In the genomic region with DNA sequence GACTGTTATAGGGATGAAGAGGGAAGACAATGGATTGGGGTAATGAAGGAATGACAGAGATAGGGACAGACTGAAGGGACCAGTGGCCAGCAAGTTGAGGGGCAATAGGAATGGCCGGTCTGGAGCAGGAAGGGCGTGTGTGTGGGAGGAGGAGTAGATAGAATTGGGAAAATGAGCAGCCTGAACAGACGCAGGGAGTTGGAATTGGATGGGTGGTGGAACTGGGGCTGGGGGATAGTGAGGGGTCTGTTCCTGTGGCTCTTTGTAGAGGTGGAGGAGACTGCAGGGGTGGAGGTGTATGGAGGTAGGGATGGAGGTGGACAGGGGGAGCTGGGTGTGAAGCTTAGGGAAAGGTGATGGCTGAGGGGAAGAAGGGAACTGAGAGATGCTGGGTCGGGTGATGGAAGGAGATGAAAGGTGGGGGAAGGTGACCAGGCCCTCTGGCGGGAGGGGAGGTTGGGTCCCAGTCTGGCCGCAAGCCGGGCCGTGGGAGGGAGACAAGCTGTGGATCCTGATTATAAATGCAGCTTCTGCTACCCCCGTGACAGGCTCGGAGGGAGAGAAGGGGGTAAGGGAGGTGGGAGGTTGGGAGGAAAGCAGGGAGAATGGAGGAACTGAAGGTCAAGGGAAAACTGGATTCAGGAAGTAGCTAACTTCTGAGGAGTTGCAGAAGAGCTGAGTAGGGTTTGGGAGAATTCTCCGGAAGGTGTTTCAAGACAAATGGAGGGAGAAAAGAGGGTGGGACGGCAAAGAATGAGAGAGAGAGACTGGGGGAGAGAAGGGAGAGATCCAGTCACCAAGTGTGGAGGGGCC, we compare ENCODE assay signal across 1 cellular context.
TF ChIP-seq lines count a peak whose summit lies in the region.

No MANE protein-coding gene starts in this region.

TF ChIP-seq in HepG2, 621 proteins besides CTCF, POLR2A, EP300 and RAD21 (continued from another document and continues in another):
- TF ChIP-seq, protein P1, sequence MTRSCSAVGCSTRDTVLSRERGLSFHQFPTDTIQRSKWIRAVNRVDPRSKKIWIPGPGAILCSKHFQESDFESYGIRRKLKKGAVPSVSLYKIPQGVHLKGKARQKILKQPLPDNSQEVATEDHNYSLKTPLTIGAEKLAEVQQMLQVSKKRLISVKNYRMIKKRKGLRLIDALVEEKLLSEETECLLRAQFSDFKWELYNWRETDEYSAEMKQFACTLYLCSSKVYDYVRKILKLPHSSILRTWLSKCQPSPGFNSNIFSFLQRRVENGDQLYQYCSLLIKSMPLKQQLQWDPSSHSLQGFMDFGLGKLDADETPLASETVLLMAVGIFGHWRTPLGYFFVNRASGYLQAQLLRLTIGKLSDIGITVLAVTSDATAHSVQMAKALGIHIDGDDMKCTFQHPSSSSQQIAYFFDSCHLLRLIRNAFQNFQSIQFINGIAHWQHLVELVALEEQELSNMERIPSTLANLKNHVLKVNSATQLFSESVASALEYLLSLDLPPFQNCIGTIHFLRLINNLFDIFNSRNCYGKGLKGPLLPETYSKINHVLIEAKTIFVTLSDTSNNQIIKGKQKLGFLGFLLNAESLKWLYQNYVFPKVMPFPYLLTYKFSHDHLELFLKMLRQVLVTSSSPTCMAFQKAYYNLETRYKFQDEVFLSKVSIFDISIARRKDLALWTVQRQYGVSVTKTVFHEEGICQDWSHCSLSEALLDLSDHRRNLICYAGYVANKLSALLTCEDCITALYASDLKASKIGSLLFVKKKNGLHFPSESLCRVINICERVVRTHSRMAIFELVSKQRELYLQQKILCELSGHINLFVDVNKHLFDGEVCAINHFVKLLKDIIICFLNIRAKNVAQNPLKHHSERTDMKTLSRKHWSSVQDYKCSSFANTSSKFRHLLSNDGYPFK (CRISPR knock-in tag; IDR thresholded peaks at IDR 0.05; ENCODE audit: borderline replicate concordance) = peak; percentile 45; the same call in 1 of the 2 replicates
- TF ChIP-seq ZSCAN31 (CRISPR knock-in tag; IDR thresholded peaks at IDR 0.05; ENCODE audit: low read depth) (no peak), BRCA1 (CRISPR knock-in tag; IDR thresholded peaks at IDR 0.05) (no peak), ZNF282 (IDR thresholded peaks at IDR 0.05; ENCODE audit: partially characterized antibody) (no peak), FOXO4 (CRISPR knock-in tag; conservative IDR thresholded peaks at IDR 0.05) (0 out of 2 replicates have a peak, but pooled peaks have one; percentile 70), ELF1 (CRISPR knock-in tag; IDR thresholded peaks at IDR 0.05) (no peak), NCOA1 (CRISPR knock-in tag; IDR thresholded peaks at IDR 0.05) (0 out of 2 replicates have a peak, but pooled peaks have one; percentile 49), ZBTB40 (IDR thresholded peaks at IDR 0.05) (no peak), ZBTB40 (CRISPR knock-in tag; IDR thresholded peaks at IDR 0.05) (0 out of 2 replicates have a peak, but pooled peaks have one; percentile 10), TAF15 (IDR thresholded peaks at IDR 0.05; ENCODE audit: low read depth, low read length, poor library complexity, severe bottlenecking) (no peak), ATF7 (IDR thresholded peaks at IDR 0.05) (no peak), ATF7 (CRISPR knock-in tag; IDR thresholded peaks at IDR 0.05) (no peak), HMGA1 (CRISPR knock-in tag; conservative IDR thresholded peaks at IDR 0.05) (no peak), REXO4 (CRISPR knock-in tag; IDR thresholded peaks at IDR 0.05; ENCODE audit: borderline replicate concordance) (no peak), ZNF546 (CRISPR knock-in tag; conservative IDR thresholded peaks at IDR 0.05) (peak; percentile 34; the same call in 1 of the 2 replicates), ZFP1 (CRISPR knock-in tag; IDR thresholded peaks at IDR 0.05) (no peak), ARNT2 (CRISPR knock-in tag; IDR thresholded peaks at IDR 0.05; ENCODE audit: low read depth) (no peak), HNRNPL (IDR thresholded peaks at IDR 0.05; ENCODE audit: low read depth, low read length) (no peak), GMEB1 (CRISPR knock-in tag; IDR thresholded peaks at IDR 0.05; ENCODE audit: borderline replicate concordance) (no peak), ZMYM4 (CRISPR knock-in tag; IDR thresholded peaks at IDR 0.05) (0 out of 2 replicates have a peak, but pooled peaks have one; percentile 2), ZSCAN29 (CRISPR knock-in tag; conservative IDR thresholded peaks at IDR 0.05) (no peak), AFF4 (CRISPR knock-in tag; IDR thresholded peaks at IDR 0.05) (no peak), ZNF589 (CRISPR knock-in tag; conservative IDR thresholded peaks at IDR 0.05) (0 out of 2 replicates have a peak, but pooled peaks have one; percentile 39), HOXA7 (CRISPR knock-in tag; IDR thresholded peaks at IDR 0.05) (no peak), ISL2 (CRISPR knock-in tag; IDR thresholded peaks at IDR 0.05) (peak; percentile 5; the same call in 1 of the 2 replicates)
- TF ChIP-seq, protein P2, sequence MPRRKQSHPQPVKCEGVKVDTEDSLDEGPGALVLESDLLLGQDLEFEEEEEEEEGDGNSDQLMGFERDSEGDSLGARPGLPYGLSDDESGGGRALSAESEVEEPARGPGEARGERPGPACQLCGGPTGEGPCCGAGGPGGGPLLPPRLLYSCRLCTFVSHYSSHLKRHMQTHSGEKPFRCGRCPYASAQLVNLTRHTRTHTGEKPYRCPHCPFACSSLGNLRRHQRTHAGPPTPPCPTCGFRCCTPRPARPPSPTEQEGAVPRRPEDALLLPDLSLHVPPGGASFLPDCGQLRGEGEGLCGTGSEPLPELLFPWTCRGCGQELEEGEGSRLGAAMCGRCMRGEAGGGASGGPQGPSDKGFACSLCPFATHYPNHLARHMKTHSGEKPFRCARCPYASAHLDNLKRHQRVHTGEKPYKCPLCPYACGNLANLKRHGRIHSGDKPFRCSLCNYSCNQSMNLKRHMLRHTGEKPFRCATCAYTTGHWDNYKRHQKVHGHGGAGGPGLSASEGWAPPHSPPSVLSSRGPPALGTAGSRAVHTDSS (CRISPR knock-in tag; conservative IDR thresholded peaks at IDR 0.05) = no peak
- TF ChIP-seq, protein P3, sequence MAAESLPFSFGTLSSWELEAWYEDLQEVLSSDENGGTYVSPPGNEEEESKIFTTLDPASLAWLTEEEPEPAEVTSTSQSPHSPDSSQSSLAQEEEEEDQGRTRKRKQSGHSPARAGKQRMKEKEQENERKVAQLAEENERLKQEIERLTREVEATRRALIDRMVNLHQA (CRISPR knock-in tag; IDR thresholded peaks at IDR 0.05) = no peak
- TF ChIP-seq, protein P4, sequence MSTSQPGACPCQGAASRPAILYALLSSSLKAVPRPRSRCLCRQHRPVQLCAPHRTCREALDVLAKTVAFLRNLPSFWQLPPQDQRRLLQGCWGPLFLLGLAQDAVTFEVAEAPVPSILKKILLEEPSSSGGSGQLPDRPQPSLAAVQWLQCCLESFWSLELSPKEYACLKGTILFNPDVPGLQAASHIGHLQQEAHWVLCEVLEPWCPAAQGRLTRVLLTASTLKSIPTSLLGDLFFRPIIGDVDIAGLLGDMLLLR (CRISPR knock-in tag; IDR thresholded peaks at IDR 0.05) = no peak
